ENCODE assay signal across 11 cellular contexts in genomic region chr2:159880729-159881128, GRCh38.
"Had no signal": no experiment of that assay in that cellular context is flagged by ENCODE, and none has a peak within 500 bp of the region (broad histone marks: within the 10 kb centered on the region; RNA-seq: fewer than 3 reads in every experiment).

No MANE protein-coding gene starts in this region.

- H3K9me3 ChIP-seq: body of pancreas, thyroid gland had no signal

- H3K27me3 Mint-ChIP-seq: activated naive CD8-positive, alpha-beta T cell treated with anti-CD3 and anti-CD28 coated beads, Interleukin-2, amount 10 ng/mL, durations not matched to agents 7 days and 5 days had no signal

- H3K27ac Mint-ChIP-seq: activated naive CD8-positive, alpha-beta T cell treated with anti-CD3 and anti-CD28 coated beads, Interleukin-2, amount 10 ng/mL, durations not matched to agents 7 days and 5 days; immature natural killer cell; progenitor cell of endocrine pancreas had no signal

- H3K4me1 Mint-ChIP-seq: immature natural killer cell had no signal

- DNase-seq: activated naive CD8-positive, alpha-beta T cell treated with anti-CD3 and anti-CD28 coated beads, Interleukin-2, amount 10 ng/mL, durations not matched to agents 7 days and 5 days; body of pancreas; caudate nucleus; dorsolateral prefrontal cortex; immature natural killer cell; kidney glomerular epithelial cell; left ventricle myocardium superior; stimulated activated naive CD4-positive, alpha-beta T cell treated with Interleukin-2 at 50 U/mL for 16 hours; T-helper 2 cell; thyroid gland had no signal

- H3K27ac ChIP-seq: body of pancreas, dorsolateral prefrontal cortex, thyroid gland had no signal

- ATAC-seq: body of pancreas, left ventricle myocardium superior had no signal

- H3K27me3 ChIP-seq: body of pancreas, thyroid gland had no signal

- H3K4me3 Mint-ChIP-seq: activated naive CD8-positive, alpha-beta T cell treated with anti-CD3 and anti-CD28 coated beads, Interleukin-2, amount 10 ng/mL, durations not matched to agents 7 days and 5 days; immature natural killer cell had no signal

- H3K4me3 ChIP-seq: body of pancreas, dorsolateral prefrontal cortex, thyroid gland had no signal

- H3K36me3 ChIP-seq: thyroid gland had no signal

- H3K9me3 Mint-ChIP-seq: activated naive CD8-positive, alpha-beta T cell treated with anti-CD3 and anti-CD28 coated beads, Interleukin-2, amount 10 ng/mL, durations not matched to agents 7 days and 5 days; immature natural killer cell had no signal

- H3K4me1 ChIP-seq: body of pancreas, thyroid gland had no signal
